Comparison of ENCODE assay signal across 8 cellular contexts in genomic region chr2:23624378-23624777, GRCh38.
DNase-seq lines count a peak whose midpoint lies in the region; ATAC-seq and TF ChIP-seq lines count a peak whose summit lies in the region.
"Had no signal": no experiment of that assay in that cellular context is flagged by ENCODE, and none has a peak within 500 bp of the region (broad histone marks: within the 10 kb centered on the region; RNA-seq: fewer than 3 reads in every experiment).

No MANE protein-coding gene starts in this region.

- H3K4me3 Mint-ChIP-seq in neural crest cell: no peak overlapping the region

- peak; percentile 53 for TF ChIP-seq CTCF in astrocyte of the cerebellum (IDR thresholded peaks at IDR 0.05; ENCODE audit: low read depth, low read length, missing control alignments)
- peak; percentile 61 for TF ChIP-seq CTCF in neural crest cell (conservative IDR thresholded peaks at IDR 0.05)

- no peaks in the 10 kb centered on the region for H3K36me3 Mint-ChIP-seq in neural crest cell (ENCODE audit: low read depth)

- H3K27ac Mint-ChIP-seq in neural crest cell (ENCODE audit: unreplicated experiment): no peak overlapping the region

- H3K9me3 Mint-ChIP-seq in neural crest cell: peaks cover 4% of the 10 kb centered on the region

- in situ Hi-C loops in astrocyte of the cerebellum (cut with HindIII; ENCODE audit: low sequenced_read_pairs): no loop called here

- DNase-seq in ELF-1 (ENCODE audit: low read depth, low spot score) (peak; percentile 68), HuH-7 (ENCODE audit: low spot score) (peak; percentile 30), astrocyte of the cerebellum (ENCODE audit: low read depth) (no peak), neural crest cell (ENCODE audit: low read depth, low spot score) (no peak), NCI-H2081 (lab: John Stamatoyannopoulos, UW) (no peak)

- H3K4me3 ChIP-seq in astrocyte of the cerebellum (ENCODE audit: low read depth, low read length): no peak overlapping the region
- H3K4me3 ChIP-seq: tibial nerve had no signal

- H3K4me1 Mint-ChIP-seq in neural crest cell: peaks cover 41% of the 10 kb centered on the region

- no peaks in the 10 kb centered on the region for H3K27me3 Mint-ChIP-seq in neural crest cell (ENCODE audit: low read depth)

- no peak for ATAC-seq in GM18909 (IDR thresholded peaks at IDR 0.05; ENCODE audit: poor library complexity, unreplicated experiment)
- ATAC-seq in GM21526 (IDR thresholded peaks at IDR 0.05; ENCODE audit: low FRiP score, unreplicated experiment): no peak

Comparison
In these comparisons a context has a peak if more than half of its experiments do, and no peak if none do; other contexts are left out.
1. DNase-seq: peak in ELF-1 (single experiment) and HuH-7 (single experiment); none in astrocyte of the cerebellum (single experiment), neural crest cell (single experiment) and NCI-H2081 (0 of 2).